8 cellular contexts compared by ENCODE assay signal in the genomic region with DNA sequence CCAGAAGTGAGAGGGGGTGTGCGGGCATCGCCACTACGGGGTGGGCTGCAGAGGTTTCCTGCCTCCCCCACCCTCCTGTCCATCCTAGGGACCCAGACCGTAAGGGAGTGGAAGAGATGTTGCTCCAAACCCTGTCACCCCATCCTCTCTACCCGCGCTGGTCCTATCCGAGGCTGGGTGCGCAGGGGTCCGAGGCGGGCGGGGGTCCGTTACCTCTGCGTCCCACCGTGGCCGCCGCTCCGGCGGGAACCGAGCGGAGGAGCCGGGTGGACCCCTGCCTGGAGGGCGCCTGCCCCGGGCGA. TPM values are rescaled to one million over a fixed set of nuclear protein-coding genes. Genes with fewer than 3 reads are reported as not detected.
A peak's percentile ranks its signal among the peaks of the same experiment; 100 is the strongest.
DNase-seq lines count a peak whose midpoint lies in the region; ATAC-seq and TF ChIP-seq lines count a peak whose summit lies in the region.

No MANE protein-coding gene starts in this region.

- H3K4me1 Mint-ChIP-seq in glutamatergic neuron (ENCODE audit: low read depth, unreplicated experiment), result no peaks in the 10 kb centered on the region

- no peaks in the 10 kb centered on the region for H3K36me3 ChIP-seq in rectal smooth muscle tissue (ENCODE audit: control insufficient read depth, insufficient read depth, low read length)

- ATAC-seq in GM19035 (IDR thresholded peaks at IDR 0.05; ENCODE audit: unreplicated experiment) (peak; percentile 39), HG03025 (IDR thresholded peaks at IDR 0.05; ENCODE audit: low FRiP score, unreplicated experiment) (peak; percentile 35), HG02623 (IDR thresholded peaks at IDR 0.05; ENCODE audit: unreplicated experiment) (no peak)

- peaks cover 6% of the 10 kb centered on the region for H3K27me3 Mint-ChIP-seq in glutamatergic neuron (ENCODE audit: unreplicated experiment)

- H3K4me3 ChIP-seq in WI38 (ENCODE audit: low read depth, low read length), result peak overlapping the region; percentile 80
- peak overlapping the region; percentile 88 for H3K4me3 ChIP-seq in rectal smooth muscle tissue (ENCODE audit: low read length)

- H3K27ac Mint-ChIP-seq in glutamatergic neuron (ENCODE audit: unreplicated experiment), result no peak overlapping the region

- H3K27me3 ChIP-seq in rectal smooth muscle tissue (ENCODE audit: control insufficient read depth, insufficient read depth, low read length), result no peaks in the 10 kb centered on the region

- H3K4me3 Mint-ChIP-seq in glutamatergic neuron (ENCODE audit: unreplicated experiment), result peak overlapping the region; percentile 91

- no peaks in the 10 kb centered on the region for H3K36me3 Mint-ChIP-seq in glutamatergic neuron (ENCODE audit: unreplicated experiment)

- TF ChIP-seq CTCF in WI38 (IDR thresholded peaks at IDR 0.05; ENCODE audit: low read depth, low read length), result no peak
- no peak for TF ChIP-seq CTCF in glutamatergic neuron (IDR thresholded peaks at IDR 0.05; ENCODE audit: partially characterized antibody, unreplicated experiment)

- H3K9ac ChIP-seq in rectal smooth muscle tissue (ENCODE audit: low read length), result peak overlapping the region; percentile 63

- DNase-seq in glutamatergic neuron (no peak), CD1c-positive myeloid dendritic cell (ENCODE audit: extremely low spot score) (no peak)
- DNase-seq in stimulated activated naive CD4-positive, alpha-beta T cell treated with Interleukin-2 at 50 U/mL for 16 hours (lab: John Stamatoyannopoulos, UW), result no peak

- peak overlapping the region; percentile 55 for H3K27ac ChIP-seq in rectal smooth muscle tissue (ENCODE audit: low read depth, low read length)

- H3K9me3 Mint-ChIP-seq in glutamatergic neuron (ENCODE audit: unreplicated experiment), result peaks cover 3% of the 10 kb centered on the region

- H3K4me1 ChIP-seq in rectal smooth muscle tissue (ENCODE audit: control insufficient read depth, insufficient read depth, low read length), result no peaks in the 10 kb centered on the region

RNA-seq across cellular contexts. Expression of gene DGKH, which starts 0.2 kb away (rescaled TPM):
- 13.4 TPM for total RNA-seq in glutamatergic neuron (ENCODE audit: unreplicated experiment)
